8 cellular contexts compared by ENCODE assay signal in genomic region chr5:178114325-178115135, GRCh38. TPM values are rescaled to one million over a fixed set of nuclear protein-coding genes. Genes with fewer than 3 reads are reported as not detected.
DNase-seq lines count a peak whose midpoint lies in the region; ATAC-seq lines count a peak whose summit lies in the region.

No MANE protein-coding gene starts in this region.

- peaks cover 31% of the 10 kb centered on the region for H3K4me1 Mint-ChIP-seq in activated naive CD4-positive, alpha-beta T cell treated with anti-CD3 and anti-CD28 coated beads for 36 hours (ENCODE audit: low read depth)

- H3K36me3 Mint-ChIP-seq in activated naive CD4-positive, alpha-beta T cell treated with anti-CD3 and anti-CD28 coated beads for 36 hours (ENCODE audit: low read depth) = no peaks in the 10 kb centered on the region

- no peak overlapping the region for H3K27ac Mint-ChIP-seq in activated naive CD4-positive, alpha-beta T cell treated with anti-CD3 and anti-CD28 coated beads for 36 hours

- ATAC-seq in GM18909 (IDR thresholded peaks at IDR 0.05; ENCODE audit: poor library complexity, unreplicated experiment) = no peak
- no peak for ATAC-seq in GM21528 (IDR thresholded peaks at IDR 0.05; ENCODE audit: low FRiP score, unreplicated experiment)

- H3K4me1 ChIP-seq in iPS-18a (ENCODE audit: control insufficient read depth, low read depth, low read length) = peaks cover 32% of the 10 kb centered on the region

- H3K27me3 Mint-ChIP-seq in activated naive CD4-positive, alpha-beta T cell treated with anti-CD3 and anti-CD28 coated beads for 36 hours (ENCODE audit: low read depth) = no peaks in the 10 kb centered on the region

- H3K36me3 ChIP-seq in iPS-18a (ENCODE audit: control insufficient read depth, low read depth, low read length) = peaks cover 1% of the 10 kb centered on the region

- peak overlapping the region; percentile 87 for H3K4me3 ChIP-seq in iPS-18a (ENCODE audit: low read length)

- peak; percentile 14 for DNase-seq in DMS53 treated with DMSO at 0.1 percent for 48 hours (lab: John Stamatoyannopoulos, UW; ENCODE audit: unreplicated experiment)
- DNase-seq in NCI-H1694 (lab: John Stamatoyannopoulos, UW) = peak; percentile 19
- peak; percentile 59 for DNase-seq in activated naive CD4-positive, alpha-beta T cell treated with anti-CD3 and anti-CD28 coated beads for 36 hours
- peak; percentile 10 to 32 for DNase-seq in stimulated activated CD4-positive, alpha-beta T cell treated with anti-CD3 and anti-CD28 coated beads, Interleukin-2, amount 100 ng/mL, for 48 hours
- no peak for DNase-seq in GM19240 (ENCODE audit: insufficient read length, low spot score)

- H3K9me3 ChIP-seq in iPS-18a (ENCODE audit: control insufficient read depth, low read depth, low read length) = no peaks in the 10 kb centered on the region

- H3K9ac ChIP-seq in iPS-18a (ENCODE audit: low read length) = peak overlapping the region; percentile 69

- intact Hi-C loops in activated naive CD4-positive, alpha-beta T cell treated with anti-CD3 and anti-CD28 coated beads for 36 hours (cut with micrococcal nuclease) = loop anchor here (5.0 kb wide), 1 partner anchor 38 kb away; the partner anchor contains the start of gene NHP2

- peak overlapping the region; percentile 9 for H3K27ac ChIP-seq in iPS-18a (ENCODE audit: low read length)

- no peaks in the 10 kb centered on the region for H3K9me3 Mint-ChIP-seq in activated naive CD4-positive, alpha-beta T cell treated with anti-CD3 and anti-CD28 coated beads for 36 hours

- H3K27me3 ChIP-seq in iPS-18a (ENCODE audit: control insufficient read depth, insufficient read depth, low read length) = no peaks in the 10 kb centered on the region

- H3K4me3 Mint-ChIP-seq in activated naive CD4-positive, alpha-beta T cell treated with anti-CD3 and anti-CD28 coated beads for 36 hours = peak overlapping the region; percentile 88

- CTCF ChIA-PET in activated naive CD4-positive, alpha-beta T cell treated with anti-CD3 and anti-CD28 coated beads for 36 hours (lab: Charles Lee) = interaction anchor here (1.5 to 3.4 kb wide), 3 partner anchors 8 to 38 kb away, joined by 3 to 12 read pairs (median 4); no protein-coding TSS in a partner anchor

RNA-seq across cellular contexts. Expression of gene N4BP3, which starts 1.2 kb away (rescaled TPM):
- total RNA-seq in activated naive CD4-positive, alpha-beta T cell treated with anti-CD3 and anti-CD28 coated beads for 36 hours = 1 to 10 TPM; 1.4 to 1.6 TPM

RNA-seq across cellular contexts. Expression of gene RMND5B, which starts 16.3 kb away (rescaled TPM):
- total RNA-seq in activated naive CD4-positive, alpha-beta T cell treated with anti-CD3 and anti-CD28 coated beads for 36 hours = 10 to 100 TPM; 26.0 to 26.7 TPM

RNA-seq across cellular contexts. Expression of gene NHP2, which starts 39.2 kb away (rescaled TPM):
- 100 to 1,000 TPM; 289 to 298 TPM for total RNA-seq in activated naive CD4-positive, alpha-beta T cell treated with anti-CD3 and anti-CD28 coated beads for 36 hours
